20 cellular contexts compared by ENCODE assay signal in the genomic region with DNA sequence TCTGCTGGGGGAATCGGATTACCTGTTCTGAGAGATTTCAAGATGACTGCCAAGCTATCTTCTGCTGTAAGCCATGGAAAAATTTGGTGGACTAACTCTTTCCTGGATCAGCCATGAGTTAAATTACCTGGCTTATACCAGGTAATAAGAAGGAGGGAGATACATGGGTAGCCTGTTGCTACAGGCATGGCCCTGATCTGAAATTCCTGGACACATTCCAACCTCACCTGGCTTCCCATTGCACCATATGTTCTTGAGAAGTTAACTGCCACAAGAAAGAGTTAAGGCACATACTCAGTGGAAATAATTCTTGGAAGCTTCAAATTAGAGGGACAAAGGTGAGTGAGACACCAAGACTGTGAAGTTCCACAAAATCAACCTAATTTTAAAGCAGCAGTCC.
"Had no signal": no experiment of that assay in that cellular context is flagged by ENCODE, and none has a peak within 500 bp of the region (broad histone marks: within the 10 kb centered on the region; RNA-seq: fewer than 3 reads in every experiment).

No MANE protein-coding gene starts in this region.

- H3K27ac ChIP-seq: heart left ventricle, neutrophil, spleen, tibial artery, upper lobe of right lung, vagina had no signal

- H3K4me1 ChIP-seq: spleen, upper lobe of right lung had no signal

- H3K27me3 ChIP-seq: heart left ventricle, spleen, tibial artery, upper lobe of right lung, vagina had no signal

- H3K4me1 Mint-ChIP-seq: naive thymus-derived CD8-positive, alpha-beta T cell; stimulated activated memory B cell treated with anti-CD40 and anti-IgM and Interleukin-4, amounts not matched to agents 10 μg/mL and 1 μg/mL and 100 μg/mL, for 72 hours had no signal

- H3K9me3 ChIP-seq: heart left ventricle, mucosa of descending colon, neutrophil, upper lobe of right lung, vagina had no signal

- H3K27me3 Mint-ChIP-seq: effector memory CD8-positive, alpha-beta T cell; stimulated activated naive CD8-positive, alpha-beta T cell treated with anti-CD3 and anti-CD28 coated beads, Interleukin-15, Interleukin-2, amounts not matched to agents 100 ng/mL and 50 ng/mL, for 24 hours had no signal

- H3K27ac Mint-ChIP-seq: dendritic cell treated with granulocyte-macrophage colony-stimulating factor and Interleukin-4, amounts not matched to agents 40 ng/mL and 50 ng/mL, for 4 days; effector memory CD8-positive, alpha-beta T cell; naive thymus-derived CD8-positive, alpha-beta T cell; stimulated activated memory B cell treated with anti-CD40 and anti-IgM and Interleukin-4, amounts not matched to agents 10 μg/mL and 1 μg/mL and 100 μg/mL, for 72 hours; stimulated activated naive CD8-positive, alpha-beta T cell treated with anti-CD3 and anti-CD28 coated beads, Interleukin-15, Interleukin-2, amounts not matched to agents 100 ng/mL and 50 ng/mL, for 24 hours had no signal

- ATAC-seq: effector memory CD8-positive, alpha-beta T cell; heart left ventricle; mucosa of descending colon; naive thymus-derived CD8-positive, alpha-beta T cell; sciatic nerve; stimulated activated memory B cell treated with anti-CD40 and anti-IgM and Interleukin-4, amounts not matched to agents 10 μg/mL and 1 μg/mL and 100 μg/mL, for 72 hours; upper lobe of right lung had no signal

- H3K36me3 Mint-ChIP-seq: stimulated activated memory B cell treated with anti-CD40 and anti-IgM and Interleukin-4, amounts not matched to agents 10 μg/mL and 1 μg/mL and 100 μg/mL, for 72 hours had no signal

- H3K4me3 Mint-ChIP-seq: dendritic cell treated with granulocyte-macrophage colony-stimulating factor and Interleukin-4, amounts not matched to agents 40 ng/mL and 50 ng/mL, for 4 days; effector memory CD8-positive, alpha-beta T cell; naive thymus-derived CD8-positive, alpha-beta T cell; stimulated activated memory B cell treated with anti-CD40 and anti-IgM and Interleukin-4, amounts not matched to agents 10 μg/mL and 1 μg/mL and 100 μg/mL, for 72 hours; stimulated activated naive CD8-positive, alpha-beta T cell treated with anti-CD3 and anti-CD28 coated beads, Interleukin-15, Interleukin-2, amounts not matched to agents 100 ng/mL and 50 ng/mL, for 24 hours had no signal

- DNase-seq: effector memory CD8-positive, alpha-beta T cell; erythroblast; heart left ventricle; hippocampal formation; kidney glomerular epithelial cell; mucosa of descending colon; naive thymus-derived CD8-positive, alpha-beta T cell; spleen; stimulated activated CD4-positive, alpha-beta T cell treated with anti-CD3 and anti-CD28 coated beads, Interleukin-15, amount 100 ng/mL, for 24 hours; stimulated activated CD4-positive, alpha-beta T cell treated with anti-CD3 and anti-CD28 coated beads, Interleukin-1b, Interleukin-23, amount 100 ng/mL, for 48 hours; stimulated activated CD4-positive, alpha-beta T cell treated with anti-CD3 and anti-CD28 coated beads, Interleukin-4, amount 100 ng/mL, for 24 hours; tibial artery; upper lobe of right lung had no signal

- H3K36me3 ChIP-seq: heart left ventricle, neutrophil, spleen, tibial artery, upper lobe of right lung, vagina had no signal

- H3K9me3 Mint-ChIP-seq: dendritic cell treated with granulocyte-macrophage colony-stimulating factor and Interleukin-4, amounts not matched to agents 40 ng/mL and 50 ng/mL, for 4 days; stimulated activated naive CD8-positive, alpha-beta T cell treated with anti-CD3 and anti-CD28 coated beads, Interleukin-15, Interleukin-2, amounts not matched to agents 100 ng/mL and 50 ng/mL, for 24 hours had no signal

- H3K4me3 ChIP-seq: heart left ventricle, mucosa of descending colon, spleen, tibial artery, upper lobe of right lung, vagina had no signal

- FAIRE-seq: frontal cortex had no signal
